In the genomic region with DNA sequence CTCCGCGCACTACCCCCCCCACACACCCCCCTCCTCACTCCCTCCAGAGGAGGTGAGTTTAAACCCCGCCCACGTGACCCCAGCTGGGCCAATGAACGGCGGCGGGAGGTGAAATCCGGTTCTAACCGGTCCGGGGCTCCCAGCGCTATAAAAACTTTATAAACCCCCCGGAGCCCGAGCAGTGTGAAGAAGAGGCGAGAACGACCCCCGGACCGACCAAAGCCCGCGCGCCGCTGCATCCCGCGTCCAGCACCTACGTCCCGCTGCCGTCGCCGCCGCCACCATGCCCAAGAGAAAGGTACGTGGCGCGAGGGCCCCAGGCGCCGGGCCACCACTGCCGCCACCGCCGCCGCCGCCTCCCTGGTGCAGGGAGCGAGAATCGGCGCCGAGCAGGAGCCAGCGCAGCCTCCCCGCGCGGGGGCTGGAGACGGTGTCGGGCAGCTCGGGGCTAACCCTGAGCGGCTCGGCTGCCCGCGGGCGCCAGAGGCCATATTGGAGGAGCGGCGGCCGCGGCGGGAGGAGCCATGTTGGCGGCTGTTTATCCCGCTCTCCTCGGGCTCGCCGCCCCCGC, we compare ENCODE assay signal across 8 cellular contexts. TPM values are rescaled to one million over a fixed set of nuclear protein-coding genes. Genes with fewer than 3 reads are reported as not detected.
DNase-seq lines count a peak whose midpoint lies in the region; ATAC-seq and TF ChIP-seq lines count a peak whose summit lies in the region.

Gene HMGN2, plus strand, starts transcription at position 111 of the 571 bp plus-strand sequence. Its CDS starts 173 bp downstream, at position 284.

- peaks cover 33% of the 10 kb centered on the region for H3K36me3 ChIP-seq in H7 (replicated peaks; ENCODE audit: control insufficient read depth, insufficient read depth, low read length)

- no peaks in the 10 kb centered on the region; the same call in 1 of the 2 replicates for H3K27me3 ChIP-seq in H7 (ENCODE audit: control insufficient read depth, insufficient read depth, low read length)

- H3K4me3 ChIP-seq in H7 (ENCODE audit: insufficient read depth, low read depth, low read length), result peak within 1 kb of the TSS; percentile 89

- in situ Hi-C loops in G401 (cut with HindIII; ENCODE audit: low sequenced_read_pairs), result no loop called here

- peak; percentile 76 for ATAC-seq in SK-N-SH treated with all-trans-retinoic acid at 6 μM for 48 hours

- DNase-seq in G401 (ENCODE audit: low spot score) (peak; percentile 93), H7 (peak; percentile 95), M059J (ENCODE audit: low read depth) (peak; percentile 90), glomerular endothelial cell (ENCODE audit: extremely low read depth, low read depth, low spot score) (no peak), occipital lobe (lab: John Stamatoyannopoulos, UW) (peak; percentile 90), superior temporal gyrus (ENCODE audit: extremely low spot score) (peak; percentile 94)
- peak; percentile 93 for DNase-seq in activated naive CD4-positive, alpha-beta T cell treated with anti-CD3 and anti-CD28 coated beads, Interleukin-2, amount 50 U/mL, for 16 hours

TF ChIP-seq in SK-N-SH treated with all-trans-retinoic acid at 6 μM for 48 hours, 23 proteins besides CTCF, POLR2A, EP300 and RAD21:
- TF ChIP-seq ZNF8 (CRISPR knock-in tag; IDR thresholded peaks at IDR 0.05) (no peak), ZNF70 (CRISPR knock-in tag; IDR thresholded peaks at IDR 0.05) (0 out of 2 replicates have a peak, but pooled peaks have one; percentile 27)

RNA-seq across cellular contexts. Expression of gene HMGN2, which starts in this region (rescaled TPM):
- total RNA-seq in G401 (2014; rRNA removed; shearing (Covaris generic)), result 366 and 543 TPM in 2 replicates
- total RNA-seq in H7 (2014; rRNA removed; shearing (Covaris generic)), result 488 and 543 TPM in 2 replicates
- total RNA-seq in M059J (2014; rRNA removed; shearing (Covaris generic)), result 1,156 and 1,189 TPM in 2 replicates
- 218 and 234 TPM in 2 replicates for total RNA-seq in glomerular endothelial cell
- 228 TPM for total RNA-seq in occipital lobe
